29 cellular contexts compared by ENCODE assay signal in the genomic region with DNA sequence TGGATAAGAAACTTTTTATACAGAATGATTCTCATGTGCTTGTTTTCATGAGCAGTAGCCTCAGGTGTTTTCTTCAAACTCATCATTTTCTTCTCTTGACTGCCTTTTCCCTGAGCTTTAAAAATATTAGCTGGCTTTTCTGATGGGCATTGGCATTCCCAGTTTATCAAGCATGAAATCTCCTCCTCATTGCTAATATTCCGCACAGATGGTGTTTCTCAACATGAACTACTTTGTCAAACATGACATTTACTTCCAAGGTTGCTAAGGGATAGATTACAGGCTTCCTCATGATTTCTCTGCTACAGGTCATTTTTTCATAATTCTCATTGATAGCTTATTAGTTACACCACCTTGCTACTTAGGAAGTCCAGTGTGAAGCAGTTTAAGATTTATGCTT.
"Had no signal": no experiment of that assay in that cellular context is flagged by ENCODE, and none has a peak within 500 bp of the region (broad histone marks: within the 10 kb centered on the region; RNA-seq: fewer than 3 reads in every experiment).

No MANE protein-coding gene starts in this region.

- H3K27me3 ChIP-seq: esophagus muscularis mucosa, foreskin keratinocyte, gastroesophageal sphincter, heart right ventricle, neural progenitor cell, right lobe of liver, suprapubic skin, transverse colon, upper lobe of right lung, uterus had no signal

- H3K4me3 ChIP-seq: coronary artery, esophagus muscularis mucosa, gastroesophageal sphincter, heart right ventricle, lung, neural progenitor cell, right lobe of liver, suprapubic skin, transverse colon, upper lobe of right lung, uterus had no signal

- H3K36me3 ChIP-seq: esophagus muscularis mucosa, gastroesophageal sphincter, heart right ventricle, neural progenitor cell, right lobe of liver, suprapubic skin, transverse colon, upper lobe of right lung, uterus had no signal

- DNase-seq: dermis blood vessel endothelial cell; effector memory CD4-positive, alpha-beta T cell; foreskin keratinocyte; glutamatergic neuron; heart right ventricle; hippocampal formation; islet precursor cell; kidney glomerular epithelial cell; left colon; left ventricle myocardium superior; natural killer cell; right lobe of liver; small intestine; stimulated activated CD4-positive, alpha-beta T cell treated with anti-CD3 and anti-CD28 coated beads, Interleukin-12 subunit alpha, Interleukin-12 subunit beta, amount 100 ng/mL, for 4 hours; stimulated activated CD4-positive, alpha-beta T cell treated with anti-CD3 and anti-CD28 coated beads, Interleukin-1b, Interleukin-23, amount 100 ng/mL, for 48 hours; stimulated activated CD4-positive, alpha-beta T cell treated with anti-CD3 and anti-CD28 coated beads, Interleukin-4, amount 100 ng/mL, for 1 hour; stimulated activated CD8-positive, alpha-beta memory T cell treated with anti-CD3 and anti-CD28 coated beads, Interleukin-4, amount 100 ng/mL, for 48 hours; stimulated activated naive CD4-positive, alpha-beta T cell; stimulated activated naive CD8-positive, alpha-beta T cell treated with anti-CD3 and anti-CD28 coated beads, Interleukin-15, amount 100 ng/mL, for 72 hours; transverse colon; upper lobe of right lung; uterus had no signal

- H3K9me3 ChIP-seq: esophagus muscularis mucosa, gastroesophageal sphincter, heart right ventricle, right lobe of liver, suprapubic skin, transverse colon, upper lobe of right lung, uterus had no signal

- H3K27ac ChIP-seq: coronary artery, esophagus muscularis mucosa, foreskin keratinocyte, gastroesophageal sphincter, heart right ventricle, neural progenitor cell, parathyroid adenoma, right lobe of liver, suprapubic skin, transverse colon, upper lobe of right lung, uterus had no signal

- ATAC-seq: foreskin keratinocyte; gastroesophageal sphincter; heart right ventricle; left colon; left ventricle myocardium superior; natural killer cell; right lobe of liver; stimulated activated naive CD8-positive, alpha-beta T cell treated with anti-CD3 and anti-CD28 coated beads, Interleukin-15, amount 100 ng/mL, for 72 hours; upper lobe of right lung had no signal

- H3K4me1 ChIP-seq: esophagus muscularis mucosa, foreskin keratinocyte, gastroesophageal sphincter, heart right ventricle, neural progenitor cell, parathyroid adenoma, right lobe of liver, suprapubic skin, transverse colon, upper lobe of right lung, uterus had no signal
